11 cellular contexts compared by ENCODE assay signal in genomic region chr1:23913212-23913880, GRCh38. TPM values are rescaled to one million over a fixed set of nuclear protein-coding genes. Genes with fewer than 3 reads are reported as not detected.
DNase-seq lines count a peak whose midpoint lies in the region; ATAC-seq and TF ChIP-seq lines count a peak whose summit lies in the region.
"Had no signal": no experiment of that assay in that cellular context is flagged by ENCODE, and none has a peak within 500 bp of the region (broad histone marks: within the 10 kb centered on the region; RNA-seq: fewer than 3 reads in every experiment).

CNR2 (minus strand) TSS chr1:23913362; CDS start chr1:23875617, 37,745 bp downstream.

- peak within 1 kb of the TSS; percentile 3 for H3K4me3 Mint-ChIP-seq in activated naive CD4-positive, alpha-beta T cell treated with anti-CD3 and anti-CD28 coated beads, Interleukin-2, amount 50 U/mL, for 24 hours
- no peak within 1 kb of the TSS for H3K4me3 Mint-ChIP-seq in activated naive CD8-positive, alpha-beta T cell

- H3K36me3 ChIP-seq in thyroid gland, result no peaks in the 10 kb centered on the region

- DNase-seq in activated naive CD4-positive, alpha-beta T cell treated with anti-CD3 and anti-CD28 coated beads, Interleukin-2, amount 50 U/mL, for 16 hours, result no peak
- DNase-seq in NB4 (ENCODE audit: low read depth) (peak; percentile 88), thyroid gland (peak; percentile 88 to 89), NCI-H774 (lab: John Stamatoyannopoulos, UW) (no peak)
- DNase-seq in effector CD4-positive, alpha-beta T cell, result no peak

- H3K27me3 ChIP-seq in thyroid gland, result no peaks in the 10 kb centered on the region

- H3K36me3 Mint-ChIP-seq in activated naive CD4-positive, alpha-beta T cell treated with anti-CD3 and anti-CD28 coated beads, Interleukin-2, amount 50 U/mL, for 24 hours, result no peaks in the 10 kb centered on the region
- no peaks in the 10 kb centered on the region for H3K36me3 Mint-ChIP-seq in activated naive CD8-positive, alpha-beta T cell

- TF ChIP-seq POLR2A in NB4 (IDR thresholded peaks at IDR 0.05; ENCODE audit: extremely low read depth, insufficient read length), result no peak
- peak in 1 of 2 donors; percentile 13 for TF ChIP-seq POLR2A in thyroid gland (IDR thresholded peaks at IDR 0.05)

- 36 to 41% methylated on average over 7 of the region's 7 CpGs for WGBS in thyroid gland, 2 donors

- H3K4me3 ChIP-seq in NB4 (ENCODE audit: low read depth, low read length) (peak within 1 kb of the TSS; percentile 34), thyroid gland (replicated peaks in 1 of 3) (no peak within 1 kb of the TSS)
- H3K4me3 ChIP-seq: SK-N-MC had no signal

- intact Hi-C loops in thyroid gland (cut with DNase I), result loop anchor here (10.0 kb wide), 1 partner anchor 99 kb away; no protein-coding TSS in a partner anchor

- H3K27ac Mint-ChIP-seq in activated naive CD4-positive, alpha-beta T cell treated with anti-CD3 and anti-CD28 coated beads, Interleukin-2, amount 50 U/mL, for 24 hours, result no peak within 1 kb of the TSS
- H3K27ac Mint-ChIP-seq in activated naive CD8-positive, alpha-beta T cell, result peak within 1 kb of the TSS; percentile 50

- no peak for ATAC-seq in GM18867 (IDR thresholded peaks at IDR 0.05; ENCODE audit: unreplicated experiment)

- H3K9me3 Mint-ChIP-seq in activated naive CD4-positive, alpha-beta T cell treated with anti-CD3 and anti-CD28 coated beads, Interleukin-2, amount 50 U/mL, for 24 hours, result no peaks in the 10 kb centered on the region
- H3K9me3 Mint-ChIP-seq in activated naive CD8-positive, alpha-beta T cell (ENCODE audit: low read depth), result no peaks in the 10 kb centered on the region

- H3K27ac ChIP-seq in thyroid gland, result peak within 1 kb of the TSS; percentile 3 to 57 (median 44)
- H3K27ac ChIP-seq: SK-N-MC had no signal

- no peaks in the 10 kb centered on the region for H3K9me3 ChIP-seq in thyroid gland

- H3K4me1 Mint-ChIP-seq in activated naive CD4-positive, alpha-beta T cell treated with anti-CD3 and anti-CD28 coated beads, Interleukin-2, amount 50 U/mL, for 24 hours, result peaks cover 67% of the 10 kb centered on the region
- H3K4me1 Mint-ChIP-seq in activated naive CD8-positive, alpha-beta T cell (ENCODE audit: low read depth), result peaks cover 56% of the 10 kb centered on the region

- H3K27me3 Mint-ChIP-seq in activated naive CD4-positive, alpha-beta T cell treated with anti-CD3 and anti-CD28 coated beads, Interleukin-2, amount 50 U/mL, for 24 hours, result no peaks in the 10 kb centered on the region
- no peaks in the 10 kb centered on the region for H3K27me3 Mint-ChIP-seq in activated naive CD8-positive, alpha-beta T cell

- no peak for TF ChIP-seq CTCF in NB4 (IDR thresholded peaks at IDR 0.05; ENCODE audit: low read depth, low read length)
- peak in 1 of 6 experiments; percentile 8 for TF ChIP-seq CTCF in thyroid gland (IDR thresholded peaks at IDR 0.05)

- H3K4me1 ChIP-seq in thyroid gland, result peaks cover 7 to 20% of the 10 kb centered on the region in 2 donors

RNA-seq across cellular contexts. Expression of gene CNR2, which starts in this region (rescaled TPM):
- under 1 TPM; 0.11 to 0.54 (median 0.31) TPM for total RNA-seq in thyroid gland
- total RNA-seq: bronchial epithelial cell, myocyte had no signal

Comparison
In these comparisons a context has a peak if more than half of its experiments do, and no peak if none do; other contexts are left out.
1. Peak in DNase-seq and H3K27ac ChIP-seq in thyroid gland; RNA of the gene not detected or under 1 TPM.